Comparison of ENCODE assay signal across 20 cellular contexts in genomic region chr2:78029392-78029995, GRCh38.
"Had no signal": no experiment of that assay in that cellular context is flagged by ENCODE, and none has a peak within 500 bp of the region (broad histone marks: within the 10 kb centered on the region; RNA-seq: fewer than 3 reads in every experiment).

No MANE protein-coding gene starts in this region.

- DNase-seq: activated CD4-positive, alpha-beta T cell treated with anti-CD3 and anti-CD28 coated beads for 1 hour; activated CD4-positive, alpha-beta T cell treated with anti-CD3 and anti-CD28 coated beads, Interleukin-2, amount 50 U/mL, for 1 hour; activated CD8-positive, alpha-beta T cell treated with anti-CD3 and anti-CD28 coated beads, Interleukin-2, amount 10 ng/mL, durations not matched to agents 7 days and 5 days; activated gamma-delta T cell; activated naive CD4-positive, alpha-beta T cell treated with anti-CD3 and anti-CD28 coated beads, Interleukin-2, amount 50 U/mL, for 16 hours; activated naive CD8-positive, alpha-beta T cell treated with anti-CD3 and anti-CD28 coated beads, Interleukin-2, amount 50 U/mL, for 24 hours; anterior cingulate cortex; body of pancreas; kidney; natural killer cell; sigmoid colon; stimulated activated CD4-positive, alpha-beta T cell treated with anti-CD3 and anti-CD28 coated beads, Interleukin-2, amount 100 ng/mL, for 48 hours; stimulated activated CD8-positive, alpha-beta memory T cell treated with anti-CD3 and anti-CD28 coated beads, Interleukin-4, amount 100 ng/mL, for 48 hours; stimulated activated naive CD4-positive, alpha-beta T cell; testis; trophoblast cell; uterus had no signal

- H3K27me3 ChIP-seq: body of pancreas, cardiac muscle cell, foreskin keratinocyte, sigmoid colon, testis, uterus had no signal

- ATAC-seq: activated CD8-positive, alpha-beta T cell treated with anti-CD3 and anti-CD28 coated beads, Interleukin-2, amount 10 ng/mL, durations not matched to agents 7 days and 5 days; activated naive CD8-positive, alpha-beta T cell treated with anti-CD3 and anti-CD28 coated beads, Interleukin-2, amount 50 U/mL, for 24 hours; body of pancreas; foreskin keratinocyte; natural killer cell had no signal

- H3K4me3 ChIP-seq: body of pancreas, cardiac muscle cell, lung, sigmoid colon, testis, uterus had no signal

- H3K36me3 ChIP-seq: cardiac muscle cell, sigmoid colon had no signal

- H3K4me1 ChIP-seq: body of pancreas, foreskin keratinocyte, sigmoid colon, testis, uterus had no signal

- H3K27ac ChIP-seq: body of pancreas, cardiac muscle cell, foreskin keratinocyte, sigmoid colon, testis, uterus had no signal

- H3K9me3 ChIP-seq: body of pancreas, testis, uterus had no signal
